ENCODE assay signal across 16 cellular contexts in genomic region chr17:82753516-82753915, GRCh38. TPM values are rescaled to one million over a fixed set of nuclear protein-coding genes. Genes with fewer than 3 reads are reported as not detected.
A peak's percentile ranks its signal among the peaks of the same experiment; 100 is the strongest.
DNase-seq lines count a peak whose midpoint lies in the region; ATAC-seq and TF ChIP-seq lines count a peak whose summit lies in the region.
"Had no signal": no experiment of that assay in that cellular context is flagged by ENCODE, and none has a peak within 500 bp of the region (broad histone marks: within the 10 kb centered on the region; RNA-seq: fewer than 3 reads in every experiment).

No MANE protein-coding gene starts in this region.

- no peaks in the 10 kb centered on the region for H3K9me3 ChIP-seq in A673 (ENCODE audit: low read depth, low read length, poor library complexity, severe bottlenecking)
- H3K9me3 ChIP-seq in WERI-Rb-1 (ENCODE audit: severe bottlenecking): peaks cover 7% of the 10 kb centered on the region
- no peaks in the 10 kb centered on the region for H3K9me3 ChIP-seq in iPS-18c (ENCODE audit: control insufficient read depth, insufficient read depth, low read length)
- no peaks in the 10 kb centered on the region for H3K9me3 ChIP-seq in upper lobe of right lung
- H3K9me3 ChIP-seq: gastroesophageal sphincter, right atrium auricular region had no signal

- no peak overlapping the region for H3K27ac ChIP-seq in A673 (ENCODE audit: low read depth, low read length, poor library complexity, severe bottlenecking)
- no peak overlapping the region; the same call in 1 of the 2 replicates for H3K27ac ChIP-seq in WERI-Rb-1
- no peak overlapping the region for H3K27ac ChIP-seq in upper lobe of right lung

- intact Hi-C loops in A673 (cut with micrococcal nuclease; ENCODE audit: unreplicated experiment) (no loop called here), upper lobe of right lung (cut with DNase I) (no loop called here)

- H3K36me3 ChIP-seq in A673 (ENCODE audit: insufficient read depth, low read length, poor library complexity, severe bottlenecking) (peaks cover 11% of the 10 kb centered on the region), WERI-Rb-1 (peaks cover 61% of the 10 kb centered on the region), upper lobe of right lung (no peaks in the 10 kb centered on the region)

- no peak for ATAC-seq in activated CD4-positive, CD25-positive, alpha-beta regulatory T cell treated with anti-CD3 and anti-CD28 coated beads, Interleukin-2, amount 50 U/mL, for 24 hours
- no peak for ATAC-seq in upper lobe of right lung
- ATAC-seq: gastroesophageal sphincter had no signal

- H3K4me1 ChIP-seq in A673 (ENCODE audit: insufficient read depth, low read length, poor library complexity, severe bottlenecking): peaks cover 12% of the 10 kb centered on the region
- H3K4me1 ChIP-seq in upper lobe of right lung: peaks cover 6% of the 10 kb centered on the region

- BruUV-seq in A673 (replicated peaks; lab: Mats Ljungman, UMichigan): TSS peak; percentile 43

- POLR2A ChIA-PET in A673 (lab: Charles Lee; ENCODE audit: low non-redundant PET): no interaction called here

- CTCF ChIA-PET in A673 (lab: Charles Lee): no interaction called here

- TF ChIP-seq CTCF in A673 (conservative IDR thresholded peaks at IDR 0.05; ENCODE audit: low read depth, low read length) (no peak), WERI-Rb-1 (IDR thresholded peaks at IDR 0.05; ENCODE audit: low read depth, low read length) (no peak), upper lobe of right lung (IDR thresholded peaks at IDR 0.05) (no peak)

- H3K27me3 ChIP-seq in A673 (replicated peaks; ENCODE audit: insufficient read depth, low read depth, low read length, poor library complexity): no peaks in the 10 kb centered on the region
- no peaks in the 10 kb centered on the region for H3K27me3 ChIP-seq in WERI-Rb-1 (ENCODE audit: insufficient read depth, low read depth, severe bottlenecking)
- no peaks in the 10 kb centered on the region for H3K27me3 ChIP-seq in upper lobe of right lung
- H3K27me3 ChIP-seq: gastroesophageal sphincter, right atrium auricular region had no signal

- DNase-seq in A673 (ENCODE audit: low spot score): no peak
- peak; percentile 44 for DNase-seq in ELF-1 (ENCODE audit: low read depth, low spot score)
- DNase-seq in WERI-Rb-1: no peak
- DNase-seq in stimulated activated CD4-positive, alpha-beta T cell treated with anti-CD3 and anti-CD28 coated beads, Interleukin-4, amount 100 ng/mL, for 4 hours: no peak
- DNase-seq in cerebellar cortex (ENCODE audit: low spot score): no peak
- DNase-seq in upper lobe of right lung: no peak
- DNase-seq: central memory CD4-positive, alpha-beta T cell; COR-L47; KG1; NCI-H2227 treated with DMSO at 0.1 percent for 48 hours; SIG-M5 had no signal

- H3K4me3 ChIP-seq in A673 (ENCODE audit: low read depth, low read length, poor library complexity, severe bottlenecking) (peak overlapping the region; percentile 97), WERI-Rb-1 (ENCODE audit: low read depth, low read length) (peak overlapping the region; percentile 95), iPS-18c (ENCODE audit: insufficient read depth, low read depth, low read length) (0 out of 2 replicates have a peak overlapping the region, but pooled peaks have one; percentile 99), upper lobe of right lung (no peak overlapping the region)
- H3K4me3 ChIP-seq: lung had no signal

RNA-seq across cellular contexts. Expression of gene TBCD, which starts 1.7 kb away (rescaled TPM):
- total RNA-seq in A673 (2021) (113 and 129 TPM in 2 replicates), upper lobe of right lung (84.5 TPM)

RNA-seq across cellular contexts. Expression of gene FN3K, which starts 18.1 kb away (rescaled TPM):
- total RNA-seq in A673 (2021) (6.7 and 8.0 TPM in 2 replicates), upper lobe of right lung (27.4 TPM)

RNA-seq across cellular contexts. Expression of gene FN3KRP, which starts 37.0 kb away (rescaled TPM):
- total RNA-seq in A673 (2021) (35.4 and 43.2 TPM in 2 replicates), upper lobe of right lung (21.4 TPM)

RNA-seq across cellular contexts. Expression of gene RAB40B, which starts 55.0 kb away (rescaled TPM):
- total RNA-seq in A673 (2021): 3.2 and 4.8 TPM in 2 replicates
- 11.5 TPM for total RNA-seq in upper lobe of right lung
